In genomic region chr20:6651016-6651415, GRCh38 we compare ENCODE assay signal across 14 cellular contexts.
DNase-seq lines count a peak whose midpoint lies in the region; ATAC-seq, FAIRE-seq and TF ChIP-seq lines count a peak whose summit lies in the region.
"Had no signal": no experiment of that assay in that cellular context is flagged by ENCODE, and none has a peak within 500 bp of the region (broad histone marks: within the 10 kb centered on the region; RNA-seq: fewer than 3 reads in every experiment).

No MANE protein-coding gene starts in this region.

- no peak for FAIRE-seq in H54 (lab: Jason Lieb, UNC)
- FAIRE-seq: islet of Langerhans had no signal

- H3K4me3 ChIP-seq in PC-3 (ENCODE audit: low read length) (no peak overlapping the region), smooth muscle cell (no peak overlapping the region), prostate gland (no peak overlapping the region)
- H3K4me3 ChIP-seq: neural progenitor cell had no signal

- POLR2A ChIA-PET in PC-3 (lab: Charles Lee; ENCODE audit: unreplicated experiment), result no interaction called here

- intact Hi-C loops in PC-3 (cut with micrococcal nuclease), result no loop called here
- intact Hi-C loops in prostate gland (cut with DNase I), result no loop called here

- H3K9me3 ChIP-seq in PC-3 (ENCODE audit: low read length) (no peaks in the 10 kb centered on the region), smooth muscle cell (replicated peaks; ENCODE audit: low read depth) (no peaks in the 10 kb centered on the region), prostate gland (no peaks in the 10 kb centered on the region)

- no peak for ATAC-seq in PC-3
- ATAC-seq: stimulated activated effector memory CD8-positive, alpha-beta T cell treated with anti-CD3 and anti-CD28 coated beads, Interleukin-12 subunit alpha, Interleukin-12 subunit beta, amount 100 ng/mL, for 72 hours had no signal

- H3K27me3 ChIP-seq in PC-3 (ENCODE audit: low read length), result peaks cover 11% of the 10 kb centered on the region; the same call in 1 of the 2 replicates
- no peaks in the 10 kb centered on the region for H3K27me3 ChIP-seq in smooth muscle cell (ENCODE audit: low read depth)
- H3K27me3 ChIP-seq in prostate gland (replicated peaks; ENCODE audit: insufficient read depth), result no peaks in the 10 kb centered on the region
- H3K27me3 ChIP-seq: neural progenitor cell had no signal

- no TSS peak for BruUV-seq in PC-3 (replicated peaks; lab: Mats Ljungman, UMichigan)

- H3K27ac ChIP-seq in PC-3 (ENCODE audit: low read length), result peak overlapping the region; percentile 75
- peak overlapping the region; percentile 27 for H3K27ac ChIP-seq in smooth muscle cell (ENCODE audit: low read depth)
- H3K27ac ChIP-seq in prostate gland, result no peak overlapping the region
- H3K27ac ChIP-seq: neural progenitor cell, VCaP had no signal

- WGBS in smooth muscle cell (ENCODE audit: low lambda C conversion rate), result 31% methylated on average over 5 of the region's 5 CpGs
- 47% methylated on average over 5 of the region's 5 CpGs for WGBS in prostate gland

- H4K20me1 ChIP-seq in PC-3 (ENCODE audit: low read length), result no peaks in the 10 kb centered on the region
- no peaks in the 10 kb centered on the region for H4K20me1 ChIP-seq in smooth muscle cell (ENCODE audit: low read depth)

- H3K9ac ChIP-seq in PC-3 (ENCODE audit: low read length), result no peak overlapping the region
- H3K9ac ChIP-seq in smooth muscle cell (ENCODE audit: low read depth), result no peak overlapping the region
- H3K9ac ChIP-seq: neural progenitor cell had no signal

- H3K9me2 ChIP-seq in PC-3 (replicated peaks; ENCODE audit: low read length), result no peaks in the 10 kb centered on the region

- H3K79me2 ChIP-seq in PC-3 (ENCODE audit: low read length) (no peaks in the 10 kb centered on the region), smooth muscle cell (ENCODE audit: low read depth) (no peaks in the 10 kb centered on the region)

- H2AFZ ChIP-seq in PC-3 (ENCODE audit: low read length) (no peak overlapping the region), smooth muscle cell (ENCODE audit: low read depth) (no peak overlapping the region)
- H2AFZ ChIP-seq: neural progenitor cell had no signal

- TF ChIP-seq POLR2A in H54 (IDR thresholded peaks at IDR 0.05; ENCODE audit: low read depth, low read length) (no peak), prostate gland (IDR thresholded peaks at IDR 0.05) (no peak)

- peaks cover 3% of the 10 kb centered on the region for H3F3A ChIP-seq in PC-3 (ENCODE audit: low read length, unreplicated experiment)
- H3F3A ChIP-seq in smooth muscle cell (ENCODE audit: low read depth), result peaks cover 3% of the 10 kb centered on the region

- no peaks in the 10 kb centered on the region for H3K36me3 ChIP-seq in PC-3 (ENCODE audit: low read depth, low read length)
- H3K36me3 ChIP-seq in smooth muscle cell (ENCODE audit: low read depth), result no peaks in the 10 kb centered on the region
- H3K36me3 ChIP-seq in prostate gland, result no peaks in the 10 kb centered on the region
- H3K36me3 ChIP-seq: neural progenitor cell had no signal

- CTCF ChIA-PET in PC-3 (lab: Charles Lee), result no interaction called here

- H3K4me1 ChIP-seq in PC-3 (ENCODE audit: insufficient read depth, low read length), result peaks cover 29% of the 10 kb centered on the region
- no peaks in the 10 kb centered on the region for H3K4me1 ChIP-seq in smooth muscle cell (ENCODE audit: low read depth)
- H3K4me1 ChIP-seq in prostate gland (replicated peaks), result no peaks in the 10 kb centered on the region
- H3K4me1 ChIP-seq: neural progenitor cell had no signal

- TF ChIP-seq CTCF in PC-3 (conservative IDR thresholded peaks at IDR 0.05; ENCODE audit: low read depth, low read length) (no peak), smooth muscle cell (IDR thresholded peaks at IDR 0.05; ENCODE audit: borderline replicate concordance, insufficient read depth, poor library complexity, severe bottlenecking) (no peak), prostate gland (IDR thresholded peaks at IDR 0.05) (no peak)

- no peak overlapping the region for H3K4me2 ChIP-seq in PC-3 (ENCODE audit: low read length)
- no peak overlapping the region for H3K4me2 ChIP-seq in smooth muscle cell
- H3K4me2 ChIP-seq: neural progenitor cell had no signal

- DNase-seq in H54 (ENCODE audit: insufficient read length, low spot score), result peak; percentile 15
- peak; percentile 97 for DNase-seq in PC-3
- peak; percentile 13 for DNase-seq in fibroblast of peridontal ligament (ENCODE audit: extremely low read depth)
- DNase-seq in smooth muscle cell (lab: John Stamatoyannopoulos, UW; ENCODE audit: unreplicated experiment), result no peak
- DNase-seq in NCI-H82 (lab: John Stamatoyannopoulos, UW), result no peak
- no peak for DNase-seq in iPS-NIHi7 (ENCODE audit: extremely low spot score)
- no peak for DNase-seq in DMS114 treated with DMSO at 0.1 percent for 48 hours (lab: John Stamatoyannopoulos, UW; ENCODE audit: unreplicated experiment)
- no peak for DNase-seq in prostate gland (ENCODE audit: low spot score)
- DNase-seq: anterior cingulate cortex, OCI-M1 had no signal

Comparison
In these comparisons a context has a peak if more than half of its experiments do, and no peak if none do; other contexts are left out.
1. DNase-seq: peak in H54 (single experiment), PC-3 (single experiment) and fibroblast of peridontal ligament (single experiment); none in smooth muscle cell (single experiment), NCI-H82 (single experiment), iPS-NIHi7 (single experiment), DMS114 treated with DMSO at 0.1 percent for 48 hours (single experiment) and prostate gland (single experiment).
2. H3K27ac ChIP-seq: peak in PC-3 (single experiment) and smooth muscle cell (single experiment); none in prostate gland (0 of 2).